ENCODE assay signal across 8 cellular contexts in genomic region chr1:145823565-145824498, GRCh38. TPM values are rescaled to one million over a fixed set of nuclear protein-coding genes. Genes with fewer than 3 reads are reported as not detected.
A peak's percentile ranks its signal among the peaks of the same experiment; 100 is the strongest.
DNase-seq lines count a peak whose midpoint lies in the region; ATAC-seq, FAIRE-seq and TF ChIP-seq lines count a peak whose summit lies in the region.

TSS of gene POLR3C (plus strand) at chr1:145824200. CDS start at chr1:145825777, 1,577 bp downstream.
TSS of gene RNF115 (minus strand) at chr1:145824095. CDS start at chr1:145823873, 222 bp downstream.

- peaks cover 2% of the 10 kb centered on the region for H3K9me3 Mint-ChIP-seq in astrocyte (ENCODE audit: unreplicated experiment)

- H3K9me3 ChIP-seq in astrocyte (ENCODE audit: insufficient read depth, low read depth, low read length) (no peaks in the 10 kb centered on the region), aorta (ENCODE audit: control insufficient read depth, low read length) (no peaks in the 10 kb centered on the region)

- H3K27ac ChIP-seq in astrocyte (ENCODE audit: low read depth, low read length) = peak within 1 kb of the TSS; percentile 92
- H3K27ac ChIP-seq in aorta (ENCODE audit: low read depth in 1 of 2, low read length in 2 of 2) = peak within 1 kb of the TSS; percentile 69 to 75

- peak within 1 kb of the TSS; percentile 99 for H3K4me3 Mint-ChIP-seq in astrocyte (ENCODE audit: unreplicated experiment)

- H3K36me3 ChIP-seq in astrocyte (ENCODE audit: insufficient read depth, low read length) (peaks cover 19% of the 10 kb centered on the region), aorta (ENCODE audit: control insufficient read depth in 1 of 2, insufficient read depth in 2 of 2, low read length in 1 of 2) (peaks cover 0 to 5% of the 10 kb centered on the region in 2 donors)

- H4K20me1 ChIP-seq in astrocyte (ENCODE audit: insufficient read depth, low read length) = peaks cover 4% of the 10 kb centered on the region

- H2AFZ ChIP-seq in astrocyte (ENCODE audit: low read depth, low read length) = peak within 1 kb of the TSS; percentile 77

- peak within 1 kb of the TSS; percentile 94 for H3K27ac Mint-ChIP-seq in astrocyte (ENCODE audit: unreplicated experiment)

- H3K9ac ChIP-seq in astrocyte (ENCODE audit: low read length) = peak within 1 kb of the TSS; percentile 95

- H3K4me1 ChIP-seq in astrocyte (ENCODE audit: insufficient read depth, low read length) = peaks cover 3% of the 10 kb centered on the region
- H3K4me1 ChIP-seq in aorta (ENCODE audit: control insufficient read depth in 1 of 2, insufficient read depth in 2 of 2, low read length in 2 of 2) = no peaks in the 10 kb centered on the region

- no peak for TF ChIP-seq CTCF in astrocyte (IDR thresholded peaks at IDR 0.05; ENCODE audit: insufficient read depth, low read depth, low read length)

- H3K4me2 ChIP-seq in astrocyte (ENCODE audit: low read length) = peak within 1 kb of the TSS; percentile 88

- FAIRE-seq in GM18507 (lab: Jason Lieb, UNC) = peak; percentile 69
- no peak for FAIRE-seq in astrocyte (lab: Jason Lieb, UNC)

- intact Hi-C loops in aorta (cut with DNase I) = loop anchor here in 1 of 2 donors (5.0 to 10.0 kb wide), 2 partner anchors 42 to 69 kb away; no protein-coding TSS in a partner anchor

- H3K79me2 ChIP-seq in astrocyte (ENCODE audit: insufficient read depth, low read length) = peaks cover 40% of the 10 kb centered on the region

- H3K27me3 Mint-ChIP-seq in astrocyte (ENCODE audit: low read depth, unreplicated experiment) = no peaks in the 10 kb centered on the region

- H3K36me3 Mint-ChIP-seq in astrocyte (ENCODE audit: low read depth, unreplicated experiment) = peaks cover 24% of the 10 kb centered on the region

- ATAC-seq in HG02981 (IDR thresholded peaks at IDR 0.05; ENCODE audit: unreplicated experiment) = peak; percentile 81
- ATAC-seq in aorta (ENCODE audit: low FRiP score) = peak; percentile 96

- H3K27me3 ChIP-seq in astrocyte (ENCODE audit: insufficient read depth, low read length) (no peaks in the 10 kb centered on the region), aorta (ENCODE audit: control insufficient read depth in 1 of 2, insufficient read depth in 2 of 2, low read length in 1 of 2) (no peaks in the 10 kb centered on the region)

- WGBS in aorta, 2 donors = 0% methylated on average over 79 to 89 of the region's 89 CpGs

- H3K4me3 ChIP-seq in astrocyte (ENCODE audit: insufficient read depth, low read depth, low read length) (peak within 1 kb of the TSS; percentile 92), aorta (ENCODE audit: low read length in 2 of 2) (peak within 1 kb of the TSS; percentile 52 to 91)

- peak; percentile 79 for DNase-seq in GM18507 (ENCODE audit: extremely low spot score, insufficient read length, low read depth)
- DNase-seq in NCI-H2029 treated with DMSO at 0.1 percent for 48 hours (lab: John Stamatoyannopoulos, UW) = peak; percentile 65
- peak; percentile 81 for DNase-seq in T-helper 9 cell
- DNase-seq in astrocyte (ENCODE audit: low read depth) = peak; percentile 81
- peak; percentile 87 for DNase-seq in hepatic stellate cell (ENCODE audit: low spot score)
- peak; percentile 67 for DNase-seq in renal cortical epithelial cell (ENCODE audit: low read depth)
- peak; percentile 94 to 98 for DNase-seq in aorta

- H3K4me1 Mint-ChIP-seq in astrocyte (ENCODE audit: low read depth, unreplicated experiment) = peaks cover 12% of the 10 kb centered on the region

RNA-seq across cellular contexts. Expression of gene POLR3C, which starts in this region (rescaled TPM):
- total RNA-seq in astrocyte (39.0 and 43.3 TPM in 2 replicates), renal cortical epithelial cell (43.1 and 48.8 TPM in 2 replicates), aorta (10 to 100 TPM; 23.8 to 25.9 TPM)
- polyA plus RNA-seq in aorta = 10 to 100 TPM; 14.8 to 21.0 TPM

RNA-seq across cellular contexts. Expression of gene RNF115, which starts in this region (rescaled TPM):
- total RNA-seq in astrocyte (15.2 and 15.3 TPM in 2 replicates), renal cortical epithelial cell (17.7 and 28.7 TPM in 2 replicates), aorta (10 to 100 TPM; 29.7 to 60.3 TPM)
- 10 to 100 TPM; 13.3 to 14.4 TPM for polyA plus RNA-seq in aorta

Comparison
In these comparisons a context has a peak if more than half of its experiments do, and no peak if none do; other contexts are left out.
1. Peak in every context shown above with its lines: DNase-seq, ATAC-seq, H3K4me3 ChIP-seq and H3K27ac ChIP-seq.